Comparison of ENCODE assay signal across 1 cellular context in the genomic region with DNA sequence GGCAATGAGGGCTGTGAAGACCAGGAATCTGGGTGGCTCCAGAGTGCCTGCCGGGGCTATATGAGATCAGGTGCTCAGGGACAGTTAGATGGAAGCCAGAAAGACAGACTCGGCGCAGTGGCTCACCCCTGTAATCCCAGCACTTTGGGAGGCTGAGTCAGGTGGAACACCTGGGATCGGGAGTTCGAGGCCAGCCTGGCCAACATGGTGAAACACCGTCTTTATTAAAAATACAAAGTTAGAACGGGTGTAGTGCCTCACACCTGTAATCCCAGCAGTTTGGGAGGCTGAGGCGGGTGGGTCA.
TF ChIP-seq lines count a peak whose summit lies in the region.

No MANE protein-coding gene starts in this region.

TF ChIP-seq in HCT116, 20 proteins besides CTCF, POLR2A, EP300 and RAD21 (continued from another document):
- TF ChIP-seq SIN3A (IDR thresholded peaks at IDR 0.05; ENCODE audit: low read depth) (no peak), CEBPB (IDR thresholded peaks at IDR 0.05; ENCODE audit: low read depth) (no peak), ZFX (IDR thresholded peaks at IDR 0.05) (no peak), TCF7L2 (IDR thresholded peaks at IDR 0.05; ENCODE audit: borderline replicate concordance, extremely low read depth, insufficient read depth, insufficient read length) (no peak), YY1 (IDR thresholded peaks at IDR 0.05; ENCODE audit: extremely low read depth, insufficient replicate concordance, low read depth, low read length) (no peak)
- TF ChIP-seq, protein P1, sequence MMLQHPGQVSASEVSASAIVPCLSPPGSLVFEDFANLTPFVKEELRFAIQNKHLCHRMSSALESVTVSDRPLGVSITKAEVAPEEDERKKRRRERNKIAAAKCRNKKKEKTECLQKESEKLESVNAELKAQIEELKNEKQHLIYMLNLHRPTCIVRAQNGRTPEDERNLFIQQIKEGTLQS (IDR thresholded peaks at IDR 0.05), result no peak
